In genomic region chr14:90332271-90332584, GRCh38 we compare ENCODE assay signal across 8 cellular contexts. TPM values are rescaled to one million over a fixed set of nuclear protein-coding genes. Genes with fewer than 3 reads are reported as not detected.
DNase-seq lines count a peak whose midpoint lies in the region; TF ChIP-seq lines count a peak whose summit lies in the region.

No MANE protein-coding gene starts in this region.

- no peaks in the 10 kb centered on the region for H3K36me3 ChIP-seq in BJ (ENCODE audit: control insufficient read depth, insufficient read depth, low read length)
- no peaks in the 10 kb centered on the region for H3K36me3 ChIP-seq in mucosa of stomach (ENCODE audit: control insufficient read depth, insufficient read depth, low read length)

- peak overlapping the region; percentile 92 for H3K27ac Mint-ChIP-seq in HFFc6

- DNase-seq in BJ (ENCODE audit: low read depth) (no peak), HFFc6 (no peak), astrocyte of the cerebellum (ENCODE audit: low read depth) (no peak), T-helper 9 cell (no peak), ureter (ENCODE audit: low spot score) (no peak), NCI-H2029 (lab: John Stamatoyannopoulos, UW) (no peak), lower leg skin (ENCODE audit: low spot score in 2 of 2) (no peak)

- peaks cover 12% of the 10 kb centered on the region for H3K36me3 Mint-ChIP-seq in HFFc6 (ENCODE audit: low read depth)

- WGBS in lower leg skin, 2 donors, result 37 to 45% methylated on average over 6 of the region's 6 CpGs

- H3K9me3 Mint-ChIP-seq in HFFc6, result peaks cover 6% of the 10 kb centered on the region

- intact Hi-C loops in lower leg skin (cut with DNase I; ENCODE audit: low total_unique reads), result loop anchor here (5.0 kb wide), 1 partner anchor 1170 kb away; no protein-coding TSS in a partner anchor

- peak overlapping the region; percentile 56 for H3K4me3 ChIP-seq in BJ (ENCODE audit: low read depth, low read length)
- H3K4me3 ChIP-seq in astrocyte of the cerebellum (ENCODE audit: low read depth, low read length), result peak overlapping the region; percentile 56
- peak overlapping the region; percentile 65 for H3K4me3 ChIP-seq in mucosa of stomach (ENCODE audit: low read length)
- no peak overlapping the region for H3K4me3 ChIP-seq in lower leg skin (ENCODE audit: low read depth, poor library complexity, severe bottlenecking)

- peak overlapping the region; percentile 90 for H3K4me3 Mint-ChIP-seq in HFFc6

- H3K27me3 Mint-ChIP-seq in HFFc6 (ENCODE audit: insufficient read depth), result peaks cover 14% of the 10 kb centered on the region

- TF ChIP-seq CTCF in BJ (IDR thresholded peaks at IDR 0.05; ENCODE audit: insufficient read depth, low read depth, low read length), result no peak
- TF ChIP-seq CTCF in HFFc6 (IDR thresholded peaks at IDR 0.05), result no peak
- no peak for TF ChIP-seq CTCF in astrocyte of the cerebellum (IDR thresholded peaks at IDR 0.05; ENCODE audit: low read depth, low read length, missing control alignments)
- no peak for TF ChIP-seq CTCF in lower leg skin (IDR thresholded peaks at IDR 0.05)

- peaks cover 14% of the 10 kb centered on the region for H3K4me1 Mint-ChIP-seq in HFFc6 (ENCODE audit: low read depth)

- no peak for TF ChIP-seq POLR2A in lower leg skin (IDR thresholded peaks at IDR 0.05)

- H3K27me3 ChIP-seq in BJ (ENCODE audit: control insufficient read depth, insufficient read depth, low read length) (peaks cover 2% of the 10 kb centered on the region), mucosa of stomach (ENCODE audit: control insufficient read depth, insufficient read depth, low read length) (no peaks in the 10 kb centered on the region)

- peak overlapping the region; percentile 86 for H3K9ac ChIP-seq in mucosa of stomach (ENCODE audit: low read length)

- POLR2A ChIA-PET in BJ (lab: Charles Lee), result no interaction called here

- CTCF ChIA-PET in BJ (lab: Yijun Ruan, JAX), result no interaction called here

- in situ Hi-C loops in astrocyte of the cerebellum (cut with HindIII; ENCODE audit: low sequenced_read_pairs), result no loop called here

- no peaks in the 10 kb centered on the region for H3K9me3 ChIP-seq in mucosa of stomach (ENCODE audit: control insufficient read depth, low read length)

- peaks cover 15% of the 10 kb centered on the region for H3K4me1 ChIP-seq in mucosa of stomach (ENCODE audit: control insufficient read depth, insufficient read depth, low read length)

RNA-seq across cellular contexts. Expression of gene NRDE2, which starts 0.5 kb away (rescaled TPM):
- polyA plus RNA-seq in BJ (2011; rRNA removed), result 8.8 and 9.2 TPM in 2 replicates
- polyA minus RNA-seq in BJ (2011; rRNA and poly(A)+ RNA removed), result 9.2 and 12.6 TPM in 2 replicates
- 10 to 100 TPM in 3 of 6 experiments, 1 to 10 TPM in 3; 7.9 to 12.1 (median 9.8) TPM for total RNA-seq in HFFc6 (2021; fragmentation: NEBNext Ultra II Directional; extraction: Animal tissue kit (Norgen Biotek cat#: 25700))
- total RNA-seq in ureter (38.0 TPM), lower leg skin (10 to 100 TPM in 2 of 4 donors, 1 to 10 TPM in 2; 7.5 to 18.3 (median 10.2) TPM)
